Comparison of ENCODE assay signal across 8 cellular contexts in genomic region chr15:30990451-30991300, GRCh38. TPM values are rescaled to one million over a fixed set of nuclear protein-coding genes. Genes with fewer than 3 reads are reported as not detected.
A peak's percentile ranks its signal among the peaks of the same experiment; 100 is the strongest.
DNase-seq lines count a peak whose midpoint lies in the region; ATAC-seq, FAIRE-seq and TF ChIP-seq lines count a peak whose summit lies in the region.

No MANE protein-coding gene starts in this region.

- H3K27ac Mint-ChIP-seq in WTC11, result peak overlapping the region; percentile 94

- H3K4me1 ChIP-seq in foreskin keratinocyte, result peaks cover 16% of the 10 kb centered on the region
- H3K4me1 ChIP-seq in trophoblast cell (ENCODE audit: control insufficient read depth in 1 of 2, insufficient read depth in 2 of 2, low read length in 2 of 2), result peaks cover 5 to 10% of the 10 kb centered on the region in 2 experiments

- peaks cover 24% of the 10 kb centered on the region for H3K4me1 Mint-ChIP-seq in WTC11

- H3K18ac ChIP-seq in trophoblast cell (ENCODE audit: low read length), result peak overlapping the region; percentile 85

- no peak for TF ChIP-seq POLR2A in GM12892 (IDR thresholded peaks at IDR 0.05; ENCODE audit: low read depth, low read length)

- H3K9ac ChIP-seq in trophoblast cell (ENCODE audit: low read length), result peak overlapping the region; percentile 91

- peaks cover 6% of the 10 kb centered on the region for H3K9me3 Mint-ChIP-seq in WTC11

- WGBS in trophoblast cell (ENCODE audit: extremely low coverage, insufficient coverage, insufficient read length), result no CpG with 5 or more reads among the region's 28 CpGs

- POLR2A ChIA-PET in WTC11 (lab: Charles Lee), result interaction anchor here (0.7 kb wide), 1 partner anchor 24 kb away, joined by 3 read pairs; no protein-coding TSS in a partner anchor

- ATAC-seq in HG03439 (IDR thresholded peaks at IDR 0.05; ENCODE audit: unreplicated experiment) (peak; percentile 6), WTC11 (peak; percentile 4; the same call in 1 of the 2 replicates), foreskin keratinocyte (no peak), GM18873 (IDR thresholded peaks at IDR 0.05; ENCODE audit: low FRiP score, unreplicated experiment) (no peak), HG03159 (IDR thresholded peaks at IDR 0.05; ENCODE audit: unreplicated experiment) (no peak)

- no peaks in the 10 kb centered on the region for H3K9me3 ChIP-seq in trophoblast cell (ENCODE audit: insufficient read depth, low read depth, low read length)

- peak overlapping the region; percentile 66 for H2AFZ ChIP-seq in trophoblast cell (ENCODE audit: insufficient read depth, low read length, poor library complexity)

- no peak overlapping the region for H3K23ac ChIP-seq in trophoblast cell (ENCODE audit: low read length)

- peak overlapping the region; percentile 79 for H4K8ac ChIP-seq in trophoblast cell (ENCODE audit: low read depth, low read length)

- peak overlapping the region; percentile 94 for H2BK5ac ChIP-seq in trophoblast cell (ENCODE audit: low read depth, low read length, poor library complexity)

- peak overlapping the region; percentile 40 for H2AK5ac ChIP-seq in trophoblast cell (ENCODE audit: low read length)

- H3K27ac ChIP-seq in foreskin keratinocyte, result peak overlapping the region; percentile 97
- peak overlapping the region; percentile 95 for H3K27ac ChIP-seq in trophoblast cell (ENCODE audit: low read depth, low read length)

- H3K36me3 Mint-ChIP-seq in WTC11, result peaks cover 2% of the 10 kb centered on the region; the same call in 1 of the 2 replicates

- no peak for DNase-seq in GM12892 (ENCODE audit: insufficient read length)
- no peak for DNase-seq in WTC11 (ENCODE audit: low spot score)
- DNase-seq in foreskin keratinocyte, result no peak
- DNase-seq in trophoblast cell, result peak in 1 of 2 donors; percentile 51
- DNase-seq in OCI-M2 (lab: John Stamatoyannopoulos, UW; ENCODE audit: unreplicated experiment), result no peak

- no peaks in the 10 kb centered on the region for H3K27me3 Mint-ChIP-seq in WTC11 (ENCODE audit: low read depth)

- peaks cover 18% of the 10 kb centered on the region for H3K79me2 ChIP-seq in trophoblast cell (ENCODE audit: control insufficient read depth, insufficient read depth, low read length, poor library complexity)

- peak overlapping the region; percentile 78 for H3K4me2 ChIP-seq in trophoblast cell (ENCODE audit: low read length)

- peak overlapping the region; percentile 92 for H3K4me3 Mint-ChIP-seq in WTC11

- peak; percentile 60 for FAIRE-seq in GM12892 (lab: Jason Lieb, UNC)

- H3K27me3 ChIP-seq in foreskin keratinocyte (no peaks in the 10 kb centered on the region), trophoblast cell (ENCODE audit: insufficient read depth, low read length) (no peaks in the 10 kb centered on the region)

- H4K91ac ChIP-seq in trophoblast cell (ENCODE audit: low read depth, low read length), result peak overlapping the region; percentile 88

- peak overlapping the region; percentile 88 for H3K4me3 ChIP-seq in trophoblast cell (ENCODE audit: low read depth, low read length)

- H2BK120ac ChIP-seq in trophoblast cell (ENCODE audit: insufficient read depth, low read length, poor library complexity), result peak overlapping the region; percentile 94

- H4K12ac ChIP-seq in trophoblast cell (ENCODE audit: low read depth, low read length), result peak overlapping the region; percentile 88

- CTCF ChIA-PET in WTC11 (lab: Charles Lee), result interaction anchor here (0.6 to 1.7 kb wide), 5 partner anchors 8 to 202 kb away, joined by 3 to 13 read pairs (median 4); no protein-coding TSS in a partner anchor

- peak overlapping the region; percentile 83 for H3K14ac ChIP-seq in trophoblast cell (ENCODE audit: low read length)

- peak overlapping the region; percentile 63 for H3K4ac ChIP-seq in trophoblast cell (ENCODE audit: low read depth, low read length)

- peaks cover 7 to 8% of the 10 kb centered on the region in 2 experiments for H3K36me3 ChIP-seq in trophoblast cell (ENCODE audit: control insufficient read depth in 1 of 2, insufficient read depth in 2 of 2, low read length in 2 of 2)

- no peak for TF ChIP-seq CTCF in WTC11 (IDR thresholded peaks at IDR 0.05)
- no peak for TF ChIP-seq CTCF in foreskin keratinocyte (conservative IDR thresholded peaks at IDR 0.05)

- peaks cover 16% of the 10 kb centered on the region for H3K79me1 ChIP-seq in trophoblast cell (ENCODE audit: low read length)

- H2BK12ac ChIP-seq in trophoblast cell (ENCODE audit: low read length), result peak overlapping the region; percentile 15

TF ChIP-seq in WTC11, 78 proteins besides CTCF, POLR2A, EP300 and RAD21:
- TF ChIP-seq NR3C1 (CRISPR knock-in tag; conservative IDR thresholded peaks at IDR 0.05; ENCODE audit: low read depth) (no peak), IRF2 (CRISPR knock-in tag; IDR thresholded peaks at IDR 0.05; ENCODE audit: borderline replicate concordance, low read depth) (no peak), GTF2I (CRISPR knock-in tag; conservative IDR thresholded peaks at IDR 0.05) (no peak), ZBTB21 (CRISPR knock-in tag; IDR thresholded peaks at IDR 0.05; ENCODE audit: borderline replicate concordance) (no peak), ZNF671 (CRISPR knock-in tag; IDR thresholded peaks at IDR 0.05) (no peak), NR1H2 (CRISPR knock-in tag; IDR thresholded peaks at IDR 0.05) (no peak), OVOL2 (CRISPR knock-in tag; IDR thresholded peaks at IDR 0.05; ENCODE audit: borderline replicate concordance) (no peak), SOX15 (CRISPR knock-in tag; IDR thresholded peaks at IDR 0.05) (no peak), KAT7 (CRISPR knock-in tag; IDR thresholded peaks at IDR 0.05; ENCODE audit: borderline replicate concordance) (no peak), ELF4 (CRISPR knock-in tag; IDR thresholded peaks at IDR 0.05; ENCODE audit: low read depth) (no peak), MYBL2 (CRISPR knock-in tag; IDR thresholded peaks at IDR 0.05) (no peak), SMAD3 (CRISPR knock-in tag; IDR thresholded peaks at IDR 0.05; ENCODE audit: borderline replicate concordance) (no peak), ATF2 (CRISPR knock-in tag; IDR thresholded peaks at IDR 0.05; ENCODE audit: borderline replicate concordance, low read depth) (no peak)
- TF ChIP-seq, protein P1, sequence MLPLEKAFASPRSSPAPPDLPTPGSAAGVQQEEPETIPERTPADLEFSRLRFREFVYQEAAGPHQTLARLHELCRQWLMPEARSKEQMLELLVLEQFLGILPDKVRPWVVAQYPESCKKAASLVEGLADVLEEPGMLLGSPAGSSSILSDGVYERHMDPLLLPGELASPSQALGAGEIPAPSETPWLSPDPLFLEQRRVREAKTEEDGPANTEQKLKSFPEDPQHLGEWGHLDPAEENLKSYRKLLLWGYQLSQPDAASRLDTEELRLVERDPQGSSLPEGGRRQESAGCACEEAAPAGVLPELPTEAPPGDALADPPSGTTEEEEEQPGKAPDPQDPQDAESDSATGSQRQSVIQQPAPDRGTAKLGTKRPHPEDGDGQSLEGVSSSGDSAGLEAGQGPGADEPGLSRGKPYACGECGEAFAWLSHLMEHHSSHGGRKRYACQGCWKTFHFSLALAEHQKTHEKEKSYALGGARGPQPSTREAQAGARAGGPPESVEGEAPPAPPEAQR (CRISPR knock-in tag; IDR thresholded peaks at IDR 0.05), result no peak
- TF ChIP-seq, protein P2, sequence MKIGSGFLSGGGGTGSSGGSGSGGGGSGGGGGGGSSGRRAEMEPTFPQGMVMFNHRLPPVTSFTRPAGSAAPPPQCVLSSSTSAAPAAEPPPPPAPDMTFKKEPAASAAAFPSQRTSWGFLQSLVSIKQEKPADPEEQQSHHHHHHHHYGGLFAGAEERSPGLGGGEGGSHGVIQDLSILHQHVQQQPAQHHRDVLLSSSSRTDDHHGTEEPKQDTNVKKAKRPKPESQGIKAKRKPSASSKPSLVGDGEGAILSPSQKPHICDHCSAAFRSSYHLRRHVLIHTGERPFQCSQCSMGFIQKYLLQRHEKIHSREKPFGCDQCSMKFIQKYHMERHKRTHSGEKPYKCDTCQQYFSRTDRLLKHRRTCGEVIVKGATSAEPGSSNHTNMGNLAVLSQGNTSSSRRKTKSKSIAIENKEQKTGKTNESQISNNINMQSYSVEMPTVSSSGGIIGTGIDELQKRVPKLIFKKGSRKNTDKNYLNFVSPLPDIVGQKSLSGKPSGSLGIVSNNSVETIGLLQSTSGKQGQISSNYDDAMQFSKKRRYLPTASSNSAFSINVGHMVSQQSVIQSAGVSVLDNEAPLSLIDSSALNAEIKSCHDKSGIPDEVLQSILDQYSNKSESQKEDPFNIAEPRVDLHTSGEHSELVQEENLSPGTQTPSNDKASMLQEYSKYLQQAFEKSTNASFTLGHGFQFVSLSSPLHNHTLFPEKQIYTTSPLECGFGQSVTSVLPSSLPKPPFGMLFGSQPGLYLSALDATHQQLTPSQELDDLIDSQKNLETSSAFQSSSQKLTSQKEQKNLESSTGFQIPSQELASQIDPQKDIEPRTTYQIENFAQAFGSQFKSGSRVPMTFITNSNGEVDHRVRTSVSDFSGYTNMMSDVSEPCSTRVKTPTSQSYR (CRISPR knock-in tag; IDR thresholded peaks at IDR 0.05), result no peak
- TF ChIP-seq, protein P3, sequence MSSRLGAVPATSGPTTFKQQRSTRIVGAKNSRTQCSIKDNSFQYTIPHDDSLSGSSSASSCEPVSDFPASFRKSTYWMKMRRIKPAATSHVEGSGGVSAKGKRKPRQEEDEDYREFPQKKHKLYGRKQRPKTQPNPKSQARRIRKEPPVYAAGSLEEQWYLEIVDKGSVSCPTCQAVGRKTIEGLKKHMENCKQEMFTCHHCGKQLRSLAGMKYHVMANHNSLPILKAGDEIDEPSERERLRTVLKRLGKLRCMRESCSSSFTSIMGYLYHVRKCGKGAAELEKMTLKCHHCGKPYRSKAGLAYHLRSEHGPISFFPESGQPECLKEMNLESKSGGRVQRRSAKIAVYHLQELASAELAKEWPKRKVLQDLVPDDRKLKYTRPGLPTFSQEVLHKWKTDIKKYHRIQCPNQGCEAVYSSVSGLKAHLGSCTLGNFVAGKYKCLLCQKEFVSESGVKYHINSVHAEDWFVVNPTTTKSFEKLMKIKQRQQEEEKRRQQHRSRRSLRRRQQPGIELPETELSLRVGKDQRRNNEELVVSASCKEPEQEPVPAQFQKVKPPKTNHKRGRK (CRISPR knock-in tag; IDR thresholded peaks at IDR 0.05; ENCODE audit: borderline replicate concordance), result no peak

RNA-seq across cellular contexts. Expression of gene MTMR10, which starts 0.8 kb away (rescaled TPM):
- polyA plus RNA-seq in GM12892 (2012; ENCODE audit: missing spikeins), result 10.3 TPM
- 15.3 to 17.3 TPM (median 15.9 TPM) in 3 replicates for total RNA-seq in WTC11 (2021)
- 11.5 and 13.8 TPM in 2 replicates for total RNA-seq in foreskin keratinocyte
- 2.7 and 3.9 TPM in 2 replicates for polyA plus RNA-seq in foreskin keratinocyte
- 33.5 and 34.1 TPM in 2 replicates for polyA plus RNA-seq in trophoblast cell (2013)

Comparison
In these comparisons a context has a peak if more than half of its experiments do, and no peak if none do; other contexts are left out.
1. ATAC-seq: peak in HG03439 (single experiment) and WTC11 (single experiment); none in foreskin keratinocyte (single experiment), GM18873 (single experiment) and HG03159 (single experiment).